Comparison of ENCODE assay signal across 17 cellular contexts in the genomic region with DNA sequence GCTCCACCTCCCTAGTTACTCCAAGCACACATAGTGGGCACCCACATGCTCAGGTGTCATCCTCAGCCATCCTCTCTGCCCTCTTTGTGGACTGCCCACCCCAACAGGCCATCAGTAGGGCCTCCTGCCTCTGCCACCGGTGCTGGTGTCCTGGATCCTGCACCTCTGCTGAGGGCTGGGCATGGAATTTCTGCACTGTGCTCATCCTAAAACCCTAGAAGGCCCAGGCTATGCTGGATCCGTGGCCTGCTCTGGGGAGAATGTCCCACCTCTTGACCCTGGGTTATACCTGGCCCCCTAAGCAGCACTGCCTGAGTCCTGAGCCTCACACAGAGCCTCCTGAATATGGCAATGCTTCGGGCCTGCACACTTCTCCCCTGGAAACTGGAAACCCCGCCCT.
"Had no signal": no experiment of that assay in that cellular context is flagged by ENCODE, and none has a peak within 500 bp of the region (broad histone marks: within the 10 kb centered on the region; RNA-seq: fewer than 3 reads in every experiment).

No MANE protein-coding gene starts in this region.

- H3K27ac Mint-ChIP-seq: activated CD8-positive, alpha-beta T cell treated with anti-CD3 and anti-CD28 coated beads for 36 hours; immature natural killer cell; naive thymus-derived CD4-positive, alpha-beta T cell; stimulated activated naive CD8-positive, alpha-beta T cell treated with anti-CD3 and anti-CD28 coated beads, Interleukin-15, amount 100 ng/mL, for 72 hours had no signal

- H3K36me3 Mint-ChIP-seq: immature natural killer cell; naive thymus-derived CD4-positive, alpha-beta T cell had no signal

- ATAC-seq: activated CD8-positive, alpha-beta T cell treated with anti-CD3 and anti-CD28 coated beads for 36 hours; foreskin keratinocyte; left cardiac atrium; naive thymus-derived CD4-positive, alpha-beta T cell; psoas muscle; stimulated activated naive CD8-positive, alpha-beta T cell treated with anti-CD3 and anti-CD28 coated beads, Interleukin-15, amount 100 ng/mL, for 72 hours had no signal

- H3K9me3 ChIP-seq: ascending aorta, psoas muscle, SJCRH30 had no signal

- DNase-seq: activated CD4-positive, alpha-beta T cell treated with anti-CD3 and anti-CD28 coated beads for 4 hours; activated CD8-positive, alpha-beta T cell treated with anti-CD3 and anti-CD28 coated beads for 36 hours; activated T-cell treated with anti-CD3 and anti-CD28 coated beads for 4 hours; foreskin keratinocyte; immature natural killer cell; left cardiac atrium; naive thymus-derived CD4-positive, alpha-beta T cell; occipital lobe; psoas muscle; stimulated activated CD4-positive, alpha-beta T cell treated with anti-CD3 and anti-CD28 coated beads, Interleukin-15, amount 100 ng/mL, for 24 hours; stimulated activated CD4-positive, alpha-beta T cell treated with anti-CD3 and anti-CD28 coated beads, Interleukin-4, amount 100 ng/mL, for 4 hours; stimulated activated naive CD8-positive, alpha-beta T cell treated with anti-CD3 and anti-CD28 coated beads, Interleukin-15, amount 100 ng/mL, for 72 hours; SW 1271; T-helper 9 cell had no signal

- H3K27ac ChIP-seq: ascending aorta, foreskin keratinocyte, psoas muscle, SJCRH30, VCaP had no signal

- H3K9me3 Mint-ChIP-seq: activated CD8-positive, alpha-beta T cell treated with anti-CD3 and anti-CD28 coated beads for 36 hours; immature natural killer cell; naive thymus-derived CD4-positive, alpha-beta T cell; stimulated activated naive CD8-positive, alpha-beta T cell treated with anti-CD3 and anti-CD28 coated beads, Interleukin-15, amount 100 ng/mL, for 72 hours had no signal

- H3K4me1 ChIP-seq: ascending aorta, psoas muscle, SJCRH30 had no signal

- H3K27me3 ChIP-seq: ascending aorta, foreskin keratinocyte had no signal

- H3K4me3 ChIP-seq: ascending aorta, psoas muscle, SJCRH30 had no signal

- H3K4me1 Mint-ChIP-seq: immature natural killer cell; naive thymus-derived CD4-positive, alpha-beta T cell; stimulated activated naive CD8-positive, alpha-beta T cell treated with anti-CD3 and anti-CD28 coated beads, Interleukin-15, amount 100 ng/mL, for 72 hours had no signal

- H3K36me3 ChIP-seq: ascending aorta, SJCRH30 had no signal

- H3K4me3 Mint-ChIP-seq: activated CD8-positive, alpha-beta T cell treated with anti-CD3 and anti-CD28 coated beads for 36 hours; immature natural killer cell; naive thymus-derived CD4-positive, alpha-beta T cell; stimulated activated naive CD8-positive, alpha-beta T cell treated with anti-CD3 and anti-CD28 coated beads, Interleukin-15, amount 100 ng/mL, for 72 hours had no signal
